Comparison of ENCODE assay signal across 8 cellular contexts in the genomic region with DNA sequence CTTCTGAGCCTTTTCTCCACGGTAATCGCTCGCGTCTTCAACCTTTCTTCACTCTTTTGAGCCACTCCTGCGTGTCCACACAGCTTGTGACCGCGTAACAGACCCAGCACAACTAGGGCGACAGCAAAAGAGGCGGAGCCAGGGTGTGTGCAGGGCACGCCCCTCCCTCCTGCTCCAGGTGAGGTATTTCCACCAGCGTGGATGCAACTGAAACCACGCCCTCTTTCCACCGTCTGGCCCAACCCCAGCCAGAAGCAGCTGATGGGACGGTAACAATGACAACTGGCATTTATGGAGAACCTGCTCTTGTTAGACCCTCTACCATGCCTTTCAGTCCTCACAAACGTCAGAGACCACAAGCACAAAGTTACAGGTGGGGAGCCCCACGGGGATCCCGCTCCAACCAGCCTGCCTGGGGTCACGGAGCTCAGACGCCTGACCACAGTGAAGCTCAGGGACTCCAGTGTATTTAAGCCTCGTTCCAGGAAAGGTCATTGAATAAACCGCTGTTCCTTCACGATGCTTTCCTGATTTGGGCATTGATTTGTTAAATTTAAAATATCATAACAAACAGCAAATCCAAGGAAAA. TPM values are rescaled to one million over a fixed set of nuclear protein-coding genes. Genes with fewer than 3 reads are reported as not detected.
DNase-seq lines count a peak whose midpoint lies in the region; ATAC-seq and TF ChIP-seq lines count a peak whose summit lies in the region.

No MANE protein-coding gene starts in this region.

- H3K4me1 ChIP-seq in CD4-positive, alpha-beta memory T cell (ENCODE audit: insufficient read depth, low read length) = peaks cover 11% of the 10 kb centered on the region
- peaks cover 46% of the 10 kb centered on the region for H3K4me1 ChIP-seq in Panc1 (ENCODE audit: control insufficient read depth, insufficient read depth, low read length)
- peaks cover 58 to 79% (median 64%) of the 10 kb centered on the region in 4 donors for H3K4me1 ChIP-seq in esophagus muscularis mucosa

- H3K9me3 ChIP-seq in CD4-positive, alpha-beta memory T cell (ENCODE audit: control insufficient read depth in 1 of 2, low read length in 2 of 2) = no peaks in the 10 kb centered on the region
- H3K9me3 ChIP-seq in Panc1 (ENCODE audit: control insufficient read depth, insufficient read depth, low read depth, low read length) (no peaks in the 10 kb centered on the region), esophagus muscularis mucosa (no peaks in the 10 kb centered on the region)

- TF ChIP-seq CTCF in Panc1 (IDR thresholded peaks at IDR 0.05) (no peak), esophagus muscularis mucosa (IDR thresholded peaks at IDR 0.05) (no peak), osteocyte (IDR thresholded peaks at IDR 0.05) (no peak)

- TSS peak; percentile 59 for BruUV-seq in Panc1 (replicated peaks; lab: Mats Ljungman, UMichigan)

- intact Hi-C loops in CD4-positive, alpha-beta memory T cell (cut with micrococcal nuclease) = no loop called here
- intact Hi-C loops in Panc1 (cut with micrococcal nuclease; ENCODE audit: unreplicated experiment) = loop anchor here (5.0 kb wide), 1 partner anchor 78 kb away; no protein-coding TSS in a partner anchor
- intact Hi-C loops in esophagus muscularis mucosa (cut with DNase I) = no loop called here

- H3K27ac ChIP-seq in CD4-positive, alpha-beta memory T cell (ENCODE audit: low read depth, low read length) = no peak overlapping the region
- H3K27ac ChIP-seq in Panc1 (ENCODE audit: low read length) (peak overlapping the region; percentile 75), esophagus muscularis mucosa (replicated peaks in 1 of 4) (peak overlapping the region; percentile 87 to 99 (median 99))

- H3K36me3 ChIP-seq in CD4-positive, alpha-beta memory T cell (ENCODE audit: insufficient read depth, low read length) = no peaks in the 10 kb centered on the region
- H3K36me3 ChIP-seq in Panc1 (ENCODE audit: control insufficient read depth, insufficient read depth, low read length) (no peaks in the 10 kb centered on the region), esophagus muscularis mucosa (peaks cover 0 to 10% (median 0%) of the 10 kb centered on the region in 4 donors)

- no peak overlapping the region for H3K4me3 ChIP-seq in CD4-positive, alpha-beta memory T cell (ENCODE audit: low read length in 2 of 2)
- peak overlapping the region; percentile 62 to 66 for H3K4me3 ChIP-seq in Panc1 (ENCODE audit: low read depth in 2 of 2, low read length in 2 of 2)
- H3K4me3 ChIP-seq in esophagus muscularis mucosa = peak overlapping the region; percentile 59 to 97 (median 88)

- peak overlapping the region; percentile 9 to 80 (median 70) for H3K4me3 Mint-ChIP-seq in CD4-positive, alpha-beta memory T cell
- H3K4me3 Mint-ChIP-seq in osteocyte (ENCODE audit: unreplicated experiment) = peak overlapping the region; percentile 77

- 55% methylated on average over 22 of the region's 22 CpGs for WGBS in esophagus muscularis mucosa

- CTCF ChIA-PET in CD4-positive, alpha-beta memory T cell (lab: Charles Lee; ENCODE audit: partially characterized antibody) = interaction anchor here (1.0 to 3.3 kb wide), 13 partner anchors 8 to 272 kb away, joined by 3 to 24 read pairs (median 5); a partner anchor contains a TSS
- CTCF ChIA-PET in Panc1 (lab: Charles Lee) = interaction anchor here (0.5 to 1.6 kb wide), 7 partner anchors 89 to 241 kb away, joined by 3 to 7 read pairs (median 4); no protein-coding TSS in a partner anchor

- peaks cover 0 to 27% (median 3%) of the 10 kb centered on the region in 4 donors for H3K4me1 Mint-ChIP-seq in CD4-positive, alpha-beta memory T cell
- H3K4me1 Mint-ChIP-seq in osteocyte (ENCODE audit: unreplicated experiment) = peaks cover 72% of the 10 kb centered on the region

- ATAC-seq in Panc1 (no peak), GM18861 (IDR thresholded peaks at IDR 0.05; ENCODE audit: unreplicated experiment) (no peak), GM18867 (IDR thresholded peaks at IDR 0.05; ENCODE audit: unreplicated experiment) (no peak)

- DNase-seq in CD4-positive, alpha-beta memory T cell = no peak
- no peak for DNase-seq in Panc1 (ENCODE audit: low read depth, low spot score)
- no peak for DNase-seq in esophagus muscularis mucosa (ENCODE audit: extremely low spot score)
- DNase-seq in osteocyte (ENCODE audit: extremely low spot score, unreplicated experiment) = peak; percentile 76
- DNase-seq in NCI-H2107 (lab: John Stamatoyannopoulos, UW) = no peak
- DNase-seq in CD1c-positive myeloid dendritic cell (ENCODE audit: extremely low spot score) = no peak

- H3K9me3 Mint-ChIP-seq in CD4-positive, alpha-beta memory T cell = no peaks in the 10 kb centered on the region
- no peaks in the 10 kb centered on the region for H3K9me3 Mint-ChIP-seq in osteocyte (ENCODE audit: unreplicated experiment)

- in situ Hi-C loops in Panc1 (cut with HindIII; ENCODE audit: low pct_unique_long_range_greater_than_20kb, low sequenced_read_pairs) = no loop called here

- peaks cover 20 to 21% of the 10 kb centered on the region in 2 donors for H3K27me3 Mint-ChIP-seq in CD4-positive, alpha-beta memory T cell
- no peaks in the 10 kb centered on the region for H3K27me3 Mint-ChIP-seq in osteocyte (ENCODE audit: unreplicated experiment)

- H3K36me3 Mint-ChIP-seq in CD4-positive, alpha-beta memory T cell = no peaks in the 10 kb centered on the region
- H3K36me3 Mint-ChIP-seq in osteocyte (ENCODE audit: unreplicated experiment) = peaks cover 16% of the 10 kb centered on the region

- peak overlapping the region in 1 of 7 donors; percentile 12 for H3K27ac Mint-ChIP-seq in CD4-positive, alpha-beta memory T cell
- H3K27ac Mint-ChIP-seq in osteocyte (ENCODE audit: unreplicated experiment) = peak overlapping the region; percentile 92

- POLR2A ChIA-PET in CD4-positive, alpha-beta memory T cell (lab: Charles Lee; ENCODE audit: partially characterized antibody) = interaction anchor here (1.9 kb wide), 1 partner anchor 272 kb away, joined by 5 read pairs; a partner anchor contains a TSS
- POLR2A ChIA-PET in Panc1 (lab: Charles Lee) = interaction anchor here (0.6 to 0.8 kb wide), 4 partner anchors 10 to 113 kb away, joined by 3 read pairs; no protein-coding TSS in a partner anchor

- H3K27me3 ChIP-seq in CD4-positive, alpha-beta memory T cell (ENCODE audit: insufficient read depth, low read length) = no peaks in the 10 kb centered on the region
- H3K27me3 ChIP-seq in Panc1 (ENCODE audit: control insufficient read depth, insufficient read depth, low read length) (no peaks in the 10 kb centered on the region), esophagus muscularis mucosa (peaks cover 0 to 4% (median 0%) of the 10 kb centered on the region in 4 donors)

- no peak for TF ChIP-seq POLR2A in esophagus muscularis mucosa (IDR thresholded peaks at IDR 0.05; ENCODE audit: low read depth)

- TF ChIP-seq EP300 in esophagus muscularis mucosa (IDR thresholded peaks at IDR 0.05) = no peak

RNA-seq across cellular contexts. Expression of a gene that starts 2.0 kb away (rescaled TPM):
- under 1 TPM; 0.50 to 0.52 TPM for total RNA-seq in CD4-positive, alpha-beta memory T cell
- polyA plus RNA-seq in CD4-positive, alpha-beta memory T cell = not detected
- total RNA-seq in Panc1 (2021; ENCODE audit: unreplicated experiment) (36.2 TPM), esophagus muscularis mucosa (100 to 1,000 TPM; 111 to 232 (median 165) TPM), osteocyte (129 and 131 TPM in 2 replicates)
- polyA plus RNA-seq in Panc1 (2012; ENCODE audit: insufficient read length) = 29.3 TPM

Comparison
In these comparisons a context has a peak if more than half of its experiments do, and no peak if none do; other contexts are left out.
1. H3K4me3 ChIP-seq: peak in Panc1 (2 of 2) and esophagus muscularis mucosa (4 of 4); none in CD4-positive, alpha-beta memory T cell (0 of 2).
2. RNA of a gene that starts 2.0 kb away (total RNA-seq): 111 to 232 TPM in esophagus muscularis mucosa, 129 to 131 TPM in osteocyte and 36.2 TPM in Panc1 (single experiment); 0.50 to 0.52 TPM in CD4-positive, alpha-beta memory T cell; every median in the first group is over 10 times any median in the second.